Comparison of ENCODE assay signal across 13 cellular contexts in the genomic region with DNA sequence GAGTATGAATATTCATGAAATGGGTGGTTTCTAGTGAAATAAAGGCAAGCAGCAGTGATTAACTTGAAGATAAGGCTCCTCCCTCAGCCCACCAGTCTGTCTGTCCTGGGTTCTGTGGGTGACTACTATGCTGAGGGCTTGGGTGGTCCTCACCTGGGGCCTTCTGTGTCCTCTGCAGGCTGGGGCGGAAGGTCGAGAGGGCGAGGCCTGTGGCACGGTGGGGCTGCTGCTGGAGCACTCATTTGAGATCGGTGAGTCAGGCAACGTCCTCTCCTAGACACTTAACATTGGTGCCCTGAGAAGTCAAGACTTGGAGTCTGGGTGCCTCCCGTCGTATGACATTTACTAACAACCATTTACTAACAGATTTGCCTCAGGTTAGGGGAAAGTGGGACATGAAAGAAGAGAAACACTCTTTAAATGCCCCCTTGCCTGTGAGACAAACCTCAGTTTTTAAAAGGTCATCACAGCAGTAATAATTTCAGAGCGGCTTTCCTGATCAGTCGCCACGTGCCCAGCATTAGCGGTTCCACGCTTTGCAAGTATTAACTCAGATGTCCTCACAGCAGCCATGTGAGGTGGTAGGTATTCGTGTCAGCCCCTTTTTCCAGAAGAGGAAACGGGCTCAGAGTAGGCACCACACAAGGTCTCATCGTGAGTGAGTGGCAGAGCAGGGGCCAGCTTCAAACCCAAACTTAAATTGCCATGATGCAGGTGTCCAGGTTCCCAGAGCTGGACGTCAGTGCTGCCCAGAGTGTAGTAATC. TPM values are rescaled to one million over a fixed set of nuclear protein-coding genes. Genes with fewer than 3 reads are reported as not detected.
DNase-seq lines count a peak whose midpoint lies in the region; ATAC-seq and TF ChIP-seq lines count a peak whose summit lies in the region.
"Had no signal": no experiment of that assay in that cellular context is flagged by ENCODE, and none has a peak within 500 bp of the region (broad histone marks: within the 10 kb centered on the region; RNA-seq: fewer than 3 reads in every experiment).

No MANE protein-coding gene starts in this region.

- intact Hi-C loops in transverse colon (cut with DNase I; ENCODE audit: low total_unique reads), result loop anchor here (5.0 kb wide), 1 partner anchor 1931 kb away; no protein-coding TSS in a partner anchor

- H3K9me3 Mint-ChIP-seq in GM23338, result peaks cover 92% of the 10 kb centered on the region
- no peaks in the 10 kb centered on the region for H3K9me3 Mint-ChIP-seq in activated naive CD8-positive, alpha-beta T cell treated with anti-CD3 and anti-CD28 coated beads, Interleukin-2, amount 10 ng/mL, durations not matched to agents 7 days and 5 days
- H3K9me3 Mint-ChIP-seq in naive thymus-derived CD8-positive, alpha-beta T cell, result no peaks in the 10 kb centered on the region

- no peaks in the 10 kb centered on the region; the same call in 1 of the 2 replicates for H4K20me1 ChIP-seq in GM23338 (replicated peaks; ENCODE audit: insufficient read depth)

- H3K4me3 Mint-ChIP-seq in GM23338, result no peak overlapping the region
- H3K4me3 Mint-ChIP-seq in activated naive CD8-positive, alpha-beta T cell treated with anti-CD3 and anti-CD28 coated beads, Interleukin-2, amount 10 ng/mL, durations not matched to agents 7 days and 5 days, result peak overlapping the region; percentile 99
- H3K4me3 Mint-ChIP-seq in naive thymus-derived CD8-positive, alpha-beta T cell, result peak overlapping the region; percentile 92 to 100 (median 96)

- H3K4me2 ChIP-seq in GM23338, result peak overlapping the region; percentile 88; the same call in 1 of the 2 replicates

- WGBS in transverse colon (ENCODE audit: low coverage in 1 of 2), 2 donors, result 90 to 92% methylated on average over 2 to 16 of the region's 17 CpGs

- H2AFZ ChIP-seq in ACC112 (ENCODE audit: low read length, unreplicated experiment), result no peak overlapping the region
- no peak overlapping the region for H2AFZ ChIP-seq in GM23338

- no peak overlapping the region for H3K27ac Mint-ChIP-seq in GM23338
- peak overlapping the region; percentile 94 for H3K27ac Mint-ChIP-seq in activated naive CD8-positive, alpha-beta T cell treated with anti-CD3 and anti-CD28 coated beads, Interleukin-2, amount 10 ng/mL, durations not matched to agents 7 days and 5 days
- peak overlapping the region; percentile 59 to 99 (median 98) for H3K27ac Mint-ChIP-seq in naive thymus-derived CD8-positive, alpha-beta T cell

- TF ChIP-seq POLR2A in transverse colon (IDR thresholded peaks at IDR 0.05) (no peak), erythroblast (IDR thresholded peaks at IDR 0.05; ENCODE audit: low read length) (no peak)

- in situ Hi-C loops in transverse colon (cut with MboI; ENCODE audit: low pct_ligation_motif_present in 1 of 4, low pct_unique_long_range_greater_than_20kb in 1 of 4, low sequenced_read_pairs in 3 of 4), result no loop called here

- H3K79me2 ChIP-seq in ACC112 (ENCODE audit: control insufficient read depth, insufficient read depth, low read length, unreplicated experiment), result peaks cover 9% of the 10 kb centered on the region
- peaks cover 25% of the 10 kb centered on the region for H3K79me2 ChIP-seq in GM23338 (replicated peaks; ENCODE audit: insufficient read depth)

- TF ChIP-seq CTCF in GM23338 (conservative IDR thresholded peaks at IDR 0.05; ENCODE audit: low read depth in 2 of 2) (no peak), transverse colon (IDR thresholded peaks at IDR 0.05) (no peak)

- H3K36me3 Mint-ChIP-seq in GM23338 (ENCODE audit: low read depth), result peaks cover 36% of the 10 kb centered on the region
- peaks cover 11% of the 10 kb centered on the region for H3K36me3 Mint-ChIP-seq in activated naive CD8-positive, alpha-beta T cell treated with anti-CD3 and anti-CD28 coated beads, Interleukin-2, amount 10 ng/mL, durations not matched to agents 7 days and 5 days
- H3K36me3 Mint-ChIP-seq in naive thymus-derived CD8-positive, alpha-beta T cell, result peaks cover 0 to 29% (median 0%) of the 10 kb centered on the region in 3 donors

- peak overlapping the region; percentile 83; the same call in 1 of the 2 replicates for H3K4me3 ChIP-seq in ACC112 (ENCODE audit: low read depth, low read length)
- no peak overlapping the region for H3K4me3 ChIP-seq in GM23338
- H3K4me3 ChIP-seq in transverse colon, result no peak overlapping the region

- H3F3A ChIP-seq in GM23338 (replicated peaks; ENCODE audit: low read depth), result 0 out of 2 replicates have a peak, but pooled peaks cover 2% of the 10 kb centered on the region

- H3K36me3 ChIP-seq in ACC112 (ENCODE audit: insufficient read depth, low read length) (no peaks in the 10 kb centered on the region), GM23338 (ENCODE audit: insufficient read depth) (peaks cover 3% of the 10 kb centered on the region; the same call in 1 of the 2 replicates), transverse colon (peaks cover 0 to 37% (median 13%) of the 10 kb centered on the region in 4 donors)

- no peak overlapping the region for H3K27ac ChIP-seq in ACC112 (ENCODE audit: low read depth, low read length)
- no peak overlapping the region for H3K27ac ChIP-seq in GM23338 (ENCODE audit: low read depth)
- H3K27ac ChIP-seq in transverse colon, result no peak overlapping the region
- H3K27ac ChIP-seq: body of pancreas, thoracic aorta had no signal

- H3K4me1 Mint-ChIP-seq in GM23338, result no peaks in the 10 kb centered on the region; the same call in 2 of the 3 replicates
- peaks cover 15% of the 10 kb centered on the region for H3K4me1 Mint-ChIP-seq in activated naive CD8-positive, alpha-beta T cell treated with anti-CD3 and anti-CD28 coated beads, Interleukin-2, amount 10 ng/mL, durations not matched to agents 7 days and 5 days
- H3K4me1 Mint-ChIP-seq in naive thymus-derived CD8-positive, alpha-beta T cell, result peaks cover 22 to 38% (median 29%) of the 10 kb centered on the region in 4 donors

- POLR2A ChIA-PET in activated naive CD8-positive, alpha-beta T cell treated with anti-CD3 and anti-CD28 coated beads, Interleukin-2, amount 10 ng/mL, durations not matched to agents 7 days and 5 days (lab: Charles Lee), result interaction anchor here (0.5 to 2.0 kb wide), 4 partner anchors 33 to 284 kb away, joined by 3 to 6 read pairs (median 4); a partner anchor contains a TSS
- POLR2A ChIA-PET in naive thymus-derived CD8-positive, alpha-beta T cell (lab: Charles Lee), result no interaction called here

- no peak for DNase-seq in GM23338 (ENCODE audit: low spot score)
- DNase-seq in activated naive CD8-positive, alpha-beta T cell treated with anti-CD3 and anti-CD28 coated beads, Interleukin-2, amount 10 ng/mL, durations not matched to agents 7 days and 5 days, result no peak
- DNase-seq in naive thymus-derived CD8-positive, alpha-beta T cell, result no peak
- no peak for DNase-seq in transverse colon
- DNase-seq in erythroblast (lab: John Stamatoyannopoulos, UW), result no peak
- no peak for DNase-seq in NK-92 (lab: John Stamatoyannopoulos, UW; ENCODE audit: unreplicated experiment)
- DNase-seq: activated CD4-positive, CD25-positive, alpha-beta regulatory T cell; body of pancreas; mesendoderm; OCI-M1 had no signal

- H3K27me3 Mint-ChIP-seq in GM23338 (ENCODE audit: insufficient read depth, low read depth, poor library complexity), result peaks cover 8% of the 10 kb centered on the region
- H3K27me3 Mint-ChIP-seq in activated naive CD8-positive, alpha-beta T cell treated with anti-CD3 and anti-CD28 coated beads, Interleukin-2, amount 10 ng/mL, durations not matched to agents 7 days and 5 days, result peaks cover 2% of the 10 kb centered on the region
- peaks cover 0 to 2% (median 0%) of the 10 kb centered on the region in 5 donors for H3K27me3 Mint-ChIP-seq in naive thymus-derived CD8-positive, alpha-beta T cell

- H3K27me3 ChIP-seq in ACC112 (ENCODE audit: insufficient read depth, low read length), result no peaks in the 10 kb centered on the region
- H3K27me3 ChIP-seq in GM23338 (ENCODE audit: insufficient read depth), result no peaks in the 10 kb centered on the region
- no peaks in the 10 kb centered on the region for H3K27me3 ChIP-seq in transverse colon
- H3K27me3 ChIP-seq: body of pancreas had no signal

- no peaks in the 10 kb centered on the region for H3K9me2 ChIP-seq in GM23338 (ENCODE audit: insufficient read depth)

- H3K9me3 ChIP-seq in transverse colon, result no peaks in the 10 kb centered on the region
- H3K9me3 ChIP-seq: body of pancreas, thoracic aorta had no signal

- H3K4me1 ChIP-seq in ACC112 (ENCODE audit: control insufficient read depth, insufficient read depth, low read length, unreplicated experiment), result peaks cover 6% of the 10 kb centered on the region
- peaks cover 10% of the 10 kb centered on the region; the same call in 1 of the 2 replicates for H3K4me1 ChIP-seq in GM23338 (ENCODE audit: insufficient read depth)
- peaks cover 6 to 16% (median 10%) of the 10 kb centered on the region in 4 donors for H3K4me1 ChIP-seq in transverse colon

- no peak for TF ChIP-seq EP300 in transverse colon (IDR thresholded peaks at IDR 0.05; ENCODE audit: low read depth)

- ATAC-seq in GM23338, result no peak
- ATAC-seq in activated naive CD8-positive, alpha-beta T cell treated with anti-CD3 and anti-CD28 coated beads, Interleukin-2, amount 10 ng/mL, durations not matched to agents 7 days and 5 days (ENCODE audit: low read depth), result no peak
- ATAC-seq in naive thymus-derived CD8-positive, alpha-beta T cell, result no peak
- no peak for ATAC-seq in HG03460 (IDR thresholded peaks at IDR 0.05; ENCODE audit: unreplicated experiment)
- ATAC-seq: body of pancreas had no signal

RNA-seq across cellular contexts. Expression of a gene that starts 1.3 kb away (rescaled TPM):
- total RNA-seq in GM23338 (2014; rRNA removed; shearing (Covaris generic)), result 13.3 and 19.9 TPM in 2 replicates
- polyA plus RNA-seq in GM23338 (2016; fragmentation: Nextera tagmentation; extraction: Ambion mirVana), result 24.2 and 25.0 TPM in 2 replicates
- under 1 TPM; 0.50 to 0.57 TPM for total RNA-seq in activated naive CD8-positive, alpha-beta T cell treated with anti-CD3 and anti-CD28 coated beads, Interleukin-2, amount 10 ng/mL, durations not matched to agents 7 days and 5 days
- under 1 TPM in 1 of 2 experiments, not detected in 1; 0.94 TPM for total RNA-seq in naive thymus-derived CD8-positive, alpha-beta T cell
- polyA plus RNA-seq in naive thymus-derived CD8-positive, alpha-beta T cell, result 1 to 10 TPM in 1 of 3 donors, under 1 TPM in 2; 0.65 to 1.7 (median 0.96) TPM
- 1 to 10 TPM in 1 of 4 donors, under 1 TPM in 2, not detected in 1; 0.55 to 4.2 (median 0.79) TPM for total RNA-seq in transverse colon

RNA-seq across cellular contexts. Expression of a gene that starts 1.6 kb away (rescaled TPM):
- 86.4 and 113 TPM in 2 replicates for total RNA-seq in GM23338 (2014; rRNA removed; shearing (Covaris generic))
- 24.8 and 28.2 TPM in 2 replicates for polyA plus RNA-seq in GM23338 (2016; fragmentation: Nextera tagmentation; extraction: Ambion mirVana)
- total RNA-seq in activated naive CD8-positive, alpha-beta T cell treated with anti-CD3 and anti-CD28 coated beads, Interleukin-2, amount 10 ng/mL, durations not matched to agents 7 days and 5 days, result 10 to 100 TPM; 56.0 to 60.7 TPM
- total RNA-seq in naive thymus-derived CD8-positive, alpha-beta T cell, result 10 to 100 TPM; 83.5 to 84.4 TPM
- 10 to 100 TPM in 1 of 3 donors, 1 to 10 TPM in 2; 8.3 to 11.2 (median 9.6) TPM for polyA plus RNA-seq in naive thymus-derived CD8-positive, alpha-beta T cell
- 100 to 1,000 TPM in 1 of 4 donors, 10 to 100 TPM in 3; 50.5 to 117 (median 78.7) TPM for total RNA-seq in transverse colon

RNA-seq across cellular contexts. Expression of a gene that starts 33.1 kb away (rescaled TPM):
- total RNA-seq in GM23338 (2014; rRNA removed; shearing (Covaris generic)), result 1.2 and 5.8 TPM in 2 replicates
- 3.3 and 4.1 TPM in 2 replicates for polyA plus RNA-seq in GM23338 (2016; fragmentation: Nextera tagmentation; extraction: Ambion mirVana)
- 10 to 100 TPM; 31.5 to 37.3 TPM for total RNA-seq in activated naive CD8-positive, alpha-beta T cell treated with anti-CD3 and anti-CD28 coated beads, Interleukin-2, amount 10 ng/mL, durations not matched to agents 7 days and 5 days
- 10 to 100 TPM; 22.8 to 25.6 TPM for total RNA-seq in naive thymus-derived CD8-positive, alpha-beta T cell
- polyA plus RNA-seq in naive thymus-derived CD8-positive, alpha-beta T cell, result 10 to 100 TPM; 19.8 to 26.2 (median 22.8) TPM
- total RNA-seq in transverse colon, result 100 to 1,000 TPM in 1 of 4 donors, 10 to 100 TPM in 3; 10.8 to 169 (median 36.6) TPM

RNA-seq across cellular contexts. Expression of a gene that starts 35.8 kb away (rescaled TPM):
- total RNA-seq in GM23338 (2014; rRNA removed; shearing (Covaris generic)), result not detected in 2 replicates
- not detected in 2 replicates for polyA plus RNA-seq in GM23338 (2016; fragmentation: Nextera tagmentation; extraction: Ambion mirVana)
- not detected for total RNA-seq in activated naive CD8-positive, alpha-beta T cell treated with anti-CD3 and anti-CD28 coated beads, Interleukin-2, amount 10 ng/mL, durations not matched to agents 7 days and 5 days
- total RNA-seq in naive thymus-derived CD8-positive, alpha-beta T cell, result not detected
- polyA plus RNA-seq in naive thymus-derived CD8-positive, alpha-beta T cell, result 1 to 10 TPM in 1 of 3 donors, not detected in 2; 1.4 TPM
- total RNA-seq in transverse colon, result not detected
- total RNA-seq: body of pancreas, thoracic aorta had no signal

RNA-seq across cellular contexts. Expression of a gene that starts 45.2 kb away (rescaled TPM):
- 3.8 and 4.2 TPM in 2 replicates for total RNA-seq in GM23338 (2014; rRNA removed; shearing (Covaris generic))
- polyA plus RNA-seq in GM23338 (2016; fragmentation: Nextera tagmentation; extraction: Ambion mirVana), result 5.9 and 6.1 TPM in 2 replicates
- total RNA-seq in activated naive CD8-positive, alpha-beta T cell treated with anti-CD3 and anti-CD28 coated beads, Interleukin-2, amount 10 ng/mL, durations not matched to agents 7 days and 5 days, result under 1 TPM in 1 of 2 experiments, not detected in 1; 0.14 TPM
- not detected for total RNA-seq in naive thymus-derived CD8-positive, alpha-beta T cell
- polyA plus RNA-seq in naive thymus-derived CD8-positive, alpha-beta T cell, result not detected
- under 1 TPM in 2 of 4 donors, not detected in 2; 0.16 to 0.41 TPM for total RNA-seq in transverse colon
- total RNA-seq: body of pancreas had no signal
